Comparison of ENCODE assay signal across 8 cellular contexts in genomic region chr1:34013958-34014737, GRCh38.
DNase-seq lines count a peak whose midpoint lies in the region; ATAC-seq and TF ChIP-seq lines count a peak whose summit lies in the region.

No MANE protein-coding gene starts in this region.

- H3K79me2 ChIP-seq in KMS-11 (ENCODE audit: insufficient read depth, low read depth), result no peaks in the 10 kb centered on the region
- no peaks in the 10 kb centered on the region for H3K79me2 ChIP-seq in neural progenitor cell (ENCODE audit: low read depth)

- H3K4me2 ChIP-seq in KMS-11 (no peak overlapping the region), neural progenitor cell (no peak overlapping the region)

- H3K27ac Mint-ChIP-seq in chondrocyte (ENCODE audit: unreplicated experiment) (no peak overlapping the region), neural progenitor cell (peak overlapping the region; percentile 22)

- H3K9ac ChIP-seq in KMS-11 (no peak overlapping the region), neural progenitor cell (no peak overlapping the region)

- intact Hi-C loops in uterus (cut with DNase I; ENCODE audit: low total_unique reads), result no loop called here

- TF ChIP-seq POLR2A in uterus (IDR thresholded peaks at IDR 0.05), result no peak

- CTCF ChIA-PET in GM10248 (lab: Yijun Ruan, JAX), result interaction anchor here (0.7 to 2.3 kb wide), 10 partner anchors 9 to 381 kb away, joined by 3 to 6 read pairs (median 4); no protein-coding TSS in a partner anchor

- TF ChIP-seq CTCF in GM10248 (IDR thresholded peaks at IDR 0.05; ENCODE audit: control extremely low read depth, extremely low read depth, low read depth, missing control alignments) (peak; percentile 37), KMS-11 (conservative IDR thresholded peaks at IDR 0.05; ENCODE audit: low read depth, low read length) (peak; percentile 33; the same call in 1 of the 2 replicates), chondrocyte (IDR thresholded peaks at IDR 0.05) (peak; percentile 19), neural progenitor cell (IDR thresholded peaks at IDR 0.05) (peak; percentile 85), uterus (IDR thresholded peaks at IDR 0.05) (no peak)

- H4K20me1 ChIP-seq in KMS-11 (ENCODE audit: insufficient read depth) (no peaks in the 10 kb centered on the region), neural progenitor cell (ENCODE audit: low read depth) (no peaks in the 10 kb centered on the region)

- H3K4me1 ChIP-seq in KMS-11 (ENCODE audit: low read depth, poor library complexity, severe bottlenecking), result no peaks in the 10 kb centered on the region
- H3K4me1 ChIP-seq in neural progenitor cell, result peaks cover 8% of the 10 kb centered on the region
- H3K4me1 ChIP-seq in uterus, result no peaks in the 10 kb centered on the region

- H3K4me3 ChIP-seq in KMS-11 (IDR thresholded peaks at IDR 0.05; ENCODE audit: insufficient read depth, low read depth, low read length), result no peak overlapping the region
- H3K4me3 ChIP-seq in neural progenitor cell, result no peak overlapping the region
- no peak overlapping the region for H3K4me3 ChIP-seq in uterus

- H3K4me3 Mint-ChIP-seq in chondrocyte (ENCODE audit: unreplicated experiment), result no peak overlapping the region
- no peak overlapping the region for H3K4me3 Mint-ChIP-seq in neural progenitor cell

- H2AFZ ChIP-seq in KMS-11 (ENCODE audit: low read depth), result no peak overlapping the region
- no peak overlapping the region for H2AFZ ChIP-seq in neural progenitor cell (replicated peaks)

- no peak for ATAC-seq in HG03342 (IDR thresholded peaks at IDR 0.05; ENCODE audit: unreplicated experiment)

- POLR2A ChIA-PET in GM10248 (lab: Yijun Ruan, JAX), result no interaction called here

- peak; percentile 36 for DNase-seq in GM10248 (ENCODE audit: extremely low spot score)
- DNase-seq in chondrocyte (ENCODE audit: low spot score), result no peak
- DNase-seq in neural progenitor cell (ENCODE audit: low spot score), result peak; percentile 73
- no peak for DNase-seq in NCI-H1436 (lab: John Stamatoyannopoulos, UW)
- no peak for DNase-seq in uterus
- no peak for DNase-seq in ureter (ENCODE audit: low spot score)

- H3K4me1 Mint-ChIP-seq in chondrocyte (ENCODE audit: low read depth), result no peaks in the 10 kb centered on the region
- no peaks in the 10 kb centered on the region for H3K4me1 Mint-ChIP-seq in neural progenitor cell

- 0 out of 2 replicates have a peak, but pooled peaks cover 4% of the 10 kb centered on the region for H3K27me3 ChIP-seq in KMS-11 (ENCODE audit: insufficient read depth, low read depth)
- H3K27me3 ChIP-seq in neural progenitor cell, result no peaks in the 10 kb centered on the region
- H3K27me3 ChIP-seq in uterus, result no peaks in the 10 kb centered on the region

- H3K9me3 Mint-ChIP-seq in chondrocyte (ENCODE audit: low read depth), result peaks cover 9% of the 10 kb centered on the region
- H3K9me3 Mint-ChIP-seq in neural progenitor cell, result no peaks in the 10 kb centered on the region

- H3K27ac ChIP-seq in KMS-11 (no peak overlapping the region), neural progenitor cell (no peak overlapping the region), uterus (no peak overlapping the region)

- H3K27me3 Mint-ChIP-seq in chondrocyte (ENCODE audit: low read depth) (no peaks in the 10 kb centered on the region), neural progenitor cell (ENCODE audit: insufficient read depth, low read depth) (peaks cover 2% of the 10 kb centered on the region)

- H3K36me3 Mint-ChIP-seq in chondrocyte (ENCODE audit: low read depth) (no peaks in the 10 kb centered on the region), neural progenitor cell (no peaks in the 10 kb centered on the region)

- no peaks in the 10 kb centered on the region for H3K36me3 ChIP-seq in KMS-11 (ENCODE audit: insufficient read depth)
- no peaks in the 10 kb centered on the region for H3K36me3 ChIP-seq in neural progenitor cell
- no peaks in the 10 kb centered on the region for H3K36me3 ChIP-seq in uterus

- no peaks in the 10 kb centered on the region for H3F3A ChIP-seq in neural progenitor cell (ENCODE audit: low read depth)

- H3K9me3 ChIP-seq in neural progenitor cell (ENCODE audit: low read depth) (no peaks in the 10 kb centered on the region), uterus (no peaks in the 10 kb centered on the region)

Comparison
In these comparisons a context has a peak if more than half of its experiments do, and no peak if none do; other contexts are left out.
1. DNase-seq: peak in GM10248 (single experiment) and neural progenitor cell (single experiment); none in chondrocyte (single experiment), NCI-H1436 (single experiment), uterus (0 of 2) and ureter (single experiment).
2. CTCF ChIP-seq: peak in GM10248 (single experiment), KMS-11 (single experiment), chondrocyte (single experiment) and neural progenitor cell (single experiment); none in uterus (0 of 4).